In the genomic region with DNA sequence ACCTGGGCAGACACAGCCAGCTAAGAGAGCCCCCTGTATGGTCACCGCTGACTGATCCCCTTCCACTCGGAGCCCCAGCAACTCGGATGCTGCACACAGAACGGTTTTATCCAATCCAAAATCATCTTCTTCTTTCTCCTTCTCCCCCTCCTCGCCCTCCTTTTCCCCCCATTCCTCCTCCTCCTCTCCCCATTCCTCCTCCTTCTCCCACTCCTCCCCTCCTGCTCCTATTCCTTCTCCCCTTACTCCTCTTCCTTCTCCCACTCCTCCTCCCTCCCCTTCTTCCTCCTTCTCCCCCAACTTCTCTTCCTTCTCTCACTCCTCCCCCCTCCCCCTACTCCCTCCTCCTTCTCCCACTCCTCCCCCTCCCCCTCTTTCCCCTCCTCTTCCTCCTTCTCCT, we compare ENCODE assay signal across 28 cellular contexts. TPM values are rescaled to one million over a fixed set of nuclear protein-coding genes. Genes with fewer than 3 reads are reported as not detected.
DNase-seq lines count a peak whose midpoint lies in the region; ATAC-seq, FAIRE-seq and TF ChIP-seq lines count a peak whose summit lies in the region.
"Had no signal": no experiment of that assay in that cellular context is flagged by ENCODE, and none has a peak within 500 bp of the region (broad histone marks: within the 10 kb centered on the region; RNA-seq: fewer than 3 reads in every experiment).

No MANE protein-coding gene starts in this region.

- H3K36me3 ChIP-seq in HEK293 (ENCODE audit: control insufficient read depth in 2 of 2, insufficient read depth in 1 of 2, low read length in 2 of 2) (no peaks in the 10 kb centered on the region), ectodermal cell (ENCODE audit: control insufficient read depth, insufficient read depth, low read length) (no peaks in the 10 kb centered on the region), kidney (ENCODE audit: control insufficient read depth in 1 of 2, insufficient read depth in 2 of 2, low read length in 2 of 2) (no peaks in the 10 kb centered on the region)
- H3K36me3 ChIP-seq: MG63 had no signal

- H3K27ac ChIP-seq in HEK293 (ENCODE audit: extremely low read depth, low read depth, low read length), result no peak overlapping the region
- peak overlapping the region; percentile 52 for H3K27ac ChIP-seq in ectodermal cell (ENCODE audit: insufficient read depth, low read depth, low read length, poor library complexity, severe bottlenecking)
- H3K27ac ChIP-seq in kidney (ENCODE audit: low read depth in 2 of 2, low read length in 2 of 2), result no peak overlapping the region
- H3K27ac ChIP-seq: GM23248, SK-N-MC had no signal

- peak overlapping the region; percentile 25 for H3K4me3 Mint-ChIP-seq in nephron progenitor cell
- no peak overlapping the region for H3K4me3 Mint-ChIP-seq in stimulated activated effector memory CD8-positive, alpha-beta T cell treated with anti-CD3 and anti-CD28 coated beads, Interleukin-12 subunit alpha, Interleukin-12 subunit beta, amount 100 ng/mL, for 72 hours
- H3K4me3 Mint-ChIP-seq: CD14-positive monocyte; CD8-positive, alpha-beta memory T cell had no signal

- peaks cover 6% of the 10 kb centered on the region for H3K27me3 Mint-ChIP-seq in nephron progenitor cell (ENCODE audit: low read depth, poor library complexity)

- POLR2A ChIA-PET in HEK293 (lab: Yijun Ruan, JAX), result no interaction called here

- no peaks in the 10 kb centered on the region for H3K4me1 ChIP-seq in HEK293 (ENCODE audit: control insufficient read depth, insufficient read depth, low read length)
- H3K4me1 ChIP-seq in ectodermal cell (ENCODE audit: control insufficient read depth, insufficient read depth, low read length), result peaks cover 62% of the 10 kb centered on the region
- peaks cover 9 to 19% of the 10 kb centered on the region in 2 donors for H3K4me1 ChIP-seq in kidney (ENCODE audit: control insufficient read depth in 1 of 2, insufficient read depth in 1 of 2, low read depth in 1 of 2, low read length in 2 of 2)

- H3K9ac ChIP-seq in kidney (ENCODE audit: low read length in 2 of 2), result no peak overlapping the region
- H3K9ac ChIP-seq: GM23248 had no signal

- no peaks in the 10 kb centered on the region for H3K27me3 ChIP-seq in ectodermal cell (ENCODE audit: control insufficient read depth, insufficient read depth, low read length, poor library complexity, severe bottlenecking)
- H3K27me3 ChIP-seq: MG63 had no signal

- no peak for TF ChIP-seq CTCF in HEK293 (tag by site-specific recombination; IDR thresholded peaks at IDR 0.05)
- TF ChIP-seq CTCF in nephron progenitor cell (IDR thresholded peaks at IDR 0.05), result no peak
- TF ChIP-seq CTCF in kidney (IDR thresholded peaks at IDR 0.05; ENCODE audit: borderline replicate concordance, extremely low read depth, insufficient read depth), result no peak

- H3K4me1 Mint-ChIP-seq in nephron progenitor cell, result peaks cover 79% of the 10 kb centered on the region
- H3K4me1 Mint-ChIP-seq in stimulated activated effector memory CD8-positive, alpha-beta T cell treated with anti-CD3 and anti-CD28 coated beads, Interleukin-12 subunit alpha, Interleukin-12 subunit beta, amount 100 ng/mL, for 72 hours, result peaks cover 13% of the 10 kb centered on the region

- no peak overlapping the region for H3K27ac Mint-ChIP-seq in nephron progenitor cell
- H3K27ac Mint-ChIP-seq in stimulated activated effector memory CD8-positive, alpha-beta T cell treated with anti-CD3 and anti-CD28 coated beads, Interleukin-12 subunit alpha, Interleukin-12 subunit beta, amount 100 ng/mL, for 72 hours, result peak overlapping the region; percentile 50

- intact Hi-C loops in kidney (cut with DNase I), result no loop called here

- DNase-seq in nephron progenitor cell, result no peak
- no peak for DNase-seq in stimulated activated effector memory CD8-positive, alpha-beta T cell treated with anti-CD3 and anti-CD28 coated beads, Interleukin-12 subunit alpha, Interleukin-12 subunit beta, amount 100 ng/mL, for 72 hours (ENCODE audit: low spot score in 2 of 2)
- no peak for DNase-seq in DMS 273 (lab: John Stamatoyannopoulos, UW; ENCODE audit: unreplicated experiment)
- DNase-seq in kidney, result no peak
- no peak for DNase-seq in NCI-H2081 treated with DMSO at 0.1 percent for 48 hours (lab: John Stamatoyannopoulos, UW)
- DNase-seq: Calu3; CD8-positive, alpha-beta memory T cell; DMS153; DND-41; GM23248; KG1; MG63; NCI-H1105 treated with DMSO at 0.1 percent for 48 hours; NCI-H146; NCI-H1930; NCI-H446; NCI-H524 treated with DMSO at 0.1 percent for 48 hours; NCI-H774; SIG-M5; SW 1271 had no signal

- H3K9me3 ChIP-seq in HEK293 (ENCODE audit: control insufficient read depth, insufficient read depth, low read depth, low read length) (no peaks in the 10 kb centered on the region), ectodermal cell (ENCODE audit: control insufficient read depth, low read length) (peaks cover 2% of the 10 kb centered on the region), kidney (ENCODE audit: control insufficient read depth in 1 of 2, low read length in 2 of 2) (no peaks in the 10 kb centered on the region)
- H3K9me3 ChIP-seq: MG63 had no signal

- peaks cover 15% of the 10 kb centered on the region for H3K9me3 Mint-ChIP-seq in nephron progenitor cell
- H3K9me3 Mint-ChIP-seq in stimulated activated effector memory CD8-positive, alpha-beta T cell treated with anti-CD3 and anti-CD28 coated beads, Interleukin-12 subunit alpha, Interleukin-12 subunit beta, amount 100 ng/mL, for 72 hours, result peaks cover 5% of the 10 kb centered on the region
- H3K9me3 Mint-ChIP-seq: CD8-positive, alpha-beta memory T cell had no signal

- WGBS in ectodermal cell, 2 experiments, result 71 to 72% methylated on average over 5 of the region's 5 CpGs

- no peak for FAIRE-seq in kidney (lab: Jason Lieb, UNC)
- FAIRE-seq: GM12892, GM19239, RCC 7860 had no signal

- H3K36me3 Mint-ChIP-seq in nephron progenitor cell (ENCODE audit: low read depth), result no peaks in the 10 kb centered on the region
- no peaks in the 10 kb centered on the region for H3K36me3 Mint-ChIP-seq in stimulated activated effector memory CD8-positive, alpha-beta T cell treated with anti-CD3 and anti-CD28 coated beads, Interleukin-12 subunit alpha, Interleukin-12 subunit beta, amount 100 ng/mL, for 72 hours

- no peak for ATAC-seq in stimulated activated effector memory CD8-positive, alpha-beta T cell treated with anti-CD3 and anti-CD28 coated beads, Interleukin-12 subunit alpha, Interleukin-12 subunit beta, amount 100 ng/mL, for 72 hours
- ATAC-seq: HCT116 had no signal

- H3K4me3 ChIP-seq in HEK293 (ENCODE audit: low read depth, low read length) (no peak overlapping the region), ectodermal cell (ENCODE audit: insufficient read depth, low read depth, low read length) (no peak overlapping the region), kidney (ENCODE audit: low read length in 2 of 2) (no peak overlapping the region)
- H3K4me3 ChIP-seq: GM23248, MG63, SK-N-MC had no signal

- CTCF ChIA-PET in HEK293 (lab: Yijun Ruan, JAX), result no interaction called here

TF ChIP-seq in HEK293, 187 proteins besides CTCF, POLR2A, EP300 and RAD21 (continues in another document):
- TF ChIP-seq, protein P1, sequence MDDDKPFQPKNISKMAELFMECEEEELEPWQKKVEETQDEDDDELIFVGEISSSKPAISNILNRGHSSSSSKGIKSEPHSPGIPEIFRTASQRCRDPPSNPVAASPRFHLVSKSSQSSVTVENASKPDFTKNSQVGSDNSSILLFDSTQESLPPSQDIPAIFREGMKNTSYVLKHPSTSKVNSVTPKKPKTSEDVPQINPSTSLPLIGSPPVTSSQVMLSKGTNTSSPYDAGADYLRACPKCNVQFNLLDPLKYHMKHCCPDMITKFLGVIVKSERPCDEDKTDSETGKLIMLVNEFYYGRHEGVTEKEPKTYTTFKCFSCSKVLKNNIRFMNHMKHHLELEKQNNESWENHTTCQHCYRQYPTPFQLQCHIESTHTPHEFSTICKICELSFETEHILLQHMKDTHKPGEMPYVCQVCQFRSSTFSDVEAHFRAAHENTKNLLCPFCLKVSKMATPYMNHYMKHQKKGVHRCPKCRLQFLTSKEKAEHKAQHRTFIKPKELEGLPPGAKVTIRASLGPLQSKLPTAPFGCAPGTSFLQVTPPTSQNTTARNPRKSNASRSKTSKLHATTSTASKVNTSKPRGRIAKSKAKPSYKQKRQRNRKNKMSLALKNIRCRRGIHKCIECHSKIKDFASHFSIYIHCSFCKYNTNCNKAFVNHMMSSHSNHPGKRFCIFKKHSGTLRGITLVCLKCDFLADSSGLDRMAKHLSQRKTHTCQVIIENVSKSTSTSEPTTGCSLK (tag by site-specific recombination; IDR thresholded peaks at IDR 0.05), result no peak
- TF ChIP-seq GFI1B (tag by site-specific recombination; IDR thresholded peaks at IDR 0.05) (no peak), ZNF426 (tag by site-specific recombination; IDR thresholded peaks at IDR 0.05) (no peak), ZNF626 (tag by site-specific recombination; IDR thresholded peaks at IDR 0.05) (no peak)
- TF ChIP-seq, protein P2, sequence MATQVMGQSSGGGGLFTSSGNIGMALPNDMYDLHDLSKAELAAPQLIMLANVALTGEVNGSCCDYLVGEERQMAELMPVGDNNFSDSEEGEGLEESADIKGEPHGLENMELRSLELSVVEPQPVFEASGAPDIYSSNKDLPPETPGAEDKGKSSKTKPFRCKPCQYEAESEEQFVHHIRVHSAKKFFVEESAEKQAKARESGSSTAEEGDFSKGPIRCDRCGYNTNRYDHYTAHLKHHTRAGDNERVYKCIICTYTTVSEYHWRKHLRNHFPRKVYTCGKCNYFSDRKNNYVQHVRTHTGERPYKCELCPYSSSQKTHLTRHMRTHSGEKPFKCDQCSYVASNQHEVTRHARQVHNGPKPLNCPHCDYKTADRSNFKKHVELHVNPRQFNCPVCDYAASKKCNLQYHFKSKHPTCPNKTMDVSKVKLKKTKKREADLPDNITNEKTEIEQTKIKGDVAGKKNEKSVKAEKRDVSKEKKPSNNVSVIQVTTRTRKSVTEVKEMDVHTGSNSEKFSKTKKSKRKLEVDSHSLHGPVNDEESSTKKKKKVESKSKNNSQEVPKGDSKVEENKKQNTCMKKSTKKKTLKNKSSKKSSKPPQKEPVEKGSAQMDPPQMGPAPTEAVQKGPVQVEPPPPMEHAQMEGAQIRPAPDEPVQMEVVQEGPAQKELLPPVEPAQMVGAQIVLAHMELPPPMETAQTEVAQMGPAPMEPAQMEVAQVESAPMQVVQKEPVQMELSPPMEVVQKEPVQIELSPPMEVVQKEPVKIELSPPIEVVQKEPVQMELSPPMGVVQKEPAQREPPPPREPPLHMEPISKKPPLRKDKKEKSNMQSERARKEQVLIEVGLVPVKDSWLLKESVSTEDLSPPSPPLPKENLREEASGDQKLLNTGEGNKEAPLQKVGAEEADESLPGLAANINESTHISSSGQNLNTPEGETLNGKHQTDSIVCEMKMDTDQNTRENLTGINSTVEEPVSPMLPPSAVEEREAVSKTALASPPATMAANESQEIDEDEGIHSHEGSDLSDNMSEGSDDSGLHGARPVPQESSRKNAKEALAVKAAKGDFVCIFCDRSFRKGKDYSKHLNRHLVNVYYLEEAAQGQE (tag by site-specific recombination; IDR thresholded peaks at IDR 0.05), result no peak

RNA-seq across cellular contexts. Expression of a gene that starts 30.4 kb away (rescaled TPM):
- 23.0 TPM for polyA plus RNA-seq in ectodermal cell (2013, experiment 1 of 4)
- polyA plus RNA-seq in ectodermal cell (2013, experiment 2 of 4), result 27.0 TPM
- polyA plus RNA-seq in ectodermal cell (2013, experiment 3 of 4), result 15.2 TPM
- polyA plus RNA-seq in ectodermal cell (2013, experiment 4 of 4), result 16.7 TPM
- total RNA-seq in kidney, result 30.6 TPM
- 6.3 TPM for polyA plus RNA-seq in kidney (ENCODE audit: insufficient read depth, low read depth, low replicate concordance)
